In the genomic region with DNA sequence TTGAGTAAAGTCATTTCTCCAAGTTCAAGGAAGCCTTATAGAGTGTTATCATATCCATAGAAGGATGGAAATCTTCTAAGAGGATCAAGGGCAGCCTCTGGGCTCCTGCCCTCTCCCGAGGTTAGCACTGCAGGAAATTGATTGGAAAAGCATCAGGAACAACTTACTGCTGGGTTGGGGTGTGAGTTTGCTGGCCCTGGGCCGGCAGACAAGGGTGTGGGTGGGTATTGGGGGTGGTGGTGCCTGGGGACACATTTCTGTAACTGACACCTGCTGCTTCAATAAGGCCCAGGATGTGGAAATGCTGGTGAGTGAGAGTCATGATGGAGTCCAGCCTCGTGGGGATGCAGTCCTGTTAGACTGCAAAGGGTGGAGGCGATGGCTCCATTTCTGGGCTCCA, we compare ENCODE assay signal across 35 cellular contexts. TPM values are rescaled to one million over a fixed set of nuclear protein-coding genes. Genes with fewer than 3 reads are reported as not detected.
"Had no signal": no experiment of that assay in that cellular context is flagged by ENCODE, and none has a peak within 500 bp of the region (broad histone marks: within the 10 kb centered on the region; RNA-seq: fewer than 3 reads in every experiment).

No MANE protein-coding gene starts in this region.

- H3K27ac Mint-ChIP-seq: activated naive CD4-positive, alpha-beta T cell treated with anti-CD3 and anti-CD28 coated beads for 36 hours; activated naive CD8-positive, alpha-beta T cell treated with anti-CD3 and anti-CD28 coated beads, Interleukin-2, amount 10 ng/mL, durations not matched to agents 7 days and 5 days; mesothelial cell of epicardium; nephron progenitor cell had no signal

- H3K36me3 Mint-ChIP-seq: activated naive CD8-positive, alpha-beta T cell treated with anti-CD3 and anti-CD28 coated beads, Interleukin-2, amount 10 ng/mL, durations not matched to agents 7 days and 5 days; mesothelial cell of epicardium; naive B cell had no signal

- H3K9me3 Mint-ChIP-seq: activated naive CD4-positive, alpha-beta T cell treated with anti-CD3 and anti-CD28 coated beads for 36 hours; activated naive CD8-positive, alpha-beta T cell treated with anti-CD3 and anti-CD28 coated beads, Interleukin-2, amount 10 ng/mL, durations not matched to agents 7 days and 5 days; activated T-cell treated with anti-CD3 and anti-CD28 coated beads, Interleukin-2, amount 50 U/mL, for 4 hours; mesothelial cell of epicardium; naive B cell; nephron progenitor cell had no signal

- H3K4me1 Mint-ChIP-seq: mesothelial cell of epicardium, naive B cell had no signal

- H3K27me3 Mint-ChIP-seq: activated naive CD8-positive, alpha-beta T cell treated with anti-CD3 and anti-CD28 coated beads, Interleukin-2, amount 10 ng/mL, durations not matched to agents 7 days and 5 days; naive B cell had no signal

- ATAC-seq: activated CD4-positive, CD25-positive, alpha-beta regulatory T cell treated with anti-CD3 and anti-CD28 coated beads, Interleukin-2, amount 50 U/mL, for 24 hours; activated T-cell treated with anti-CD3 and anti-CD28 coated beads, Interleukin-2, amount 50 U/mL, for 4 hours; left cardiac atrium; left ventricle myocardium superior; psoas muscle had no signal

- DNase-seq: activated CD4-positive, alpha-beta T cell treated with anti-CD3 and anti-CD28 coated beads, Interleukin-2, amount 50 U/mL, for 48 hours; activated CD8-positive, alpha-beta memory T cell treated with anti-CD3 and anti-CD28 coated beads, Interleukin-2, amount 50 U/mL, for 48 hours; activated effector memory CD4-positive, alpha-beta T cell treated with anti-CD3 and anti-CD28 coated beads, Interleukin-2, amount 50 U/mL, for 16 hours; activated naive CD4-positive, alpha-beta T cell treated with anti-CD3 and anti-CD28 coated beads for 36 hours; activated naive CD8-positive, alpha-beta T cell treated with anti-CD3 and anti-CD28 coated beads, Interleukin-2, amount 10 ng/mL, durations not matched to agents 7 days and 5 days; activated T-cell treated with anti-CD3 and anti-CD28 coated beads, Interleukin-2, amount 50 U/mL, for 4 hours; amniotic stem cell; brain microvascular endothelial cell; cortex of kidney; hippocampal formation; left cardiac atrium; left ventricle myocardium superior; mammary epithelial cell; naive B cell; nephron progenitor cell; nucleus accumbens; sigmoid colon; small intestine; stimulated activated CD4-positive, alpha-beta T cell treated with anti-CD3 and anti-CD28 coated beads, Interleukin-4, amount 100 ng/mL, for 24 hours; stimulated activated naive CD4-positive, alpha-beta T cell; T1000; testis; transverse colon; WERI-Rb-1 had no signal

- H3K4me3 Mint-ChIP-seq: activated naive CD4-positive, alpha-beta T cell treated with anti-CD3 and anti-CD28 coated beads for 36 hours; activated naive CD8-positive, alpha-beta T cell treated with anti-CD3 and anti-CD28 coated beads, Interleukin-2, amount 10 ng/mL, durations not matched to agents 7 days and 5 days; activated T-cell treated with anti-CD3 and anti-CD28 coated beads, Interleukin-2, amount 50 U/mL, for 4 hours; mesothelial cell of epicardium; naive B cell; nephron progenitor cell had no signal

RNA-seq across cellular contexts. Expression of a gene that starts 5.5 kb away (rescaled TPM):
- total RNA-seq: astrocyte, cardiac septum, chondrocyte, endothelial cell of umbilical vein, left cardiac atrium, left ventricle myocardium superior, mesothelial cell of epicardium, psoas muscle, sigmoid colon, testis, transverse colon, urinary bladder had no signal

RNA-seq across cellular contexts. Expression of a gene that starts 18.6 kb away (rescaled TPM):
- total RNA-seq: activated naive CD4-positive, alpha-beta T cell treated with anti-CD3 and anti-CD28 coated beads for 36 hours; activated naive CD8-positive, alpha-beta T cell treated with anti-CD3 and anti-CD28 coated beads, Interleukin-2, amount 10 ng/mL, durations not matched to agents 7 days and 5 days; astrocyte; cardiac septum; chondrocyte; endothelial cell of umbilical vein; fibroblast of lung; fibroblast of villous mesenchyme; gastroesophageal sphincter; left cardiac atrium; left ventricle myocardium superior; mammary epithelial cell; mesothelial cell of epicardium; psoas muscle; sigmoid colon; transverse colon; urinary bladder had no signal
